In the genomic region with DNA sequence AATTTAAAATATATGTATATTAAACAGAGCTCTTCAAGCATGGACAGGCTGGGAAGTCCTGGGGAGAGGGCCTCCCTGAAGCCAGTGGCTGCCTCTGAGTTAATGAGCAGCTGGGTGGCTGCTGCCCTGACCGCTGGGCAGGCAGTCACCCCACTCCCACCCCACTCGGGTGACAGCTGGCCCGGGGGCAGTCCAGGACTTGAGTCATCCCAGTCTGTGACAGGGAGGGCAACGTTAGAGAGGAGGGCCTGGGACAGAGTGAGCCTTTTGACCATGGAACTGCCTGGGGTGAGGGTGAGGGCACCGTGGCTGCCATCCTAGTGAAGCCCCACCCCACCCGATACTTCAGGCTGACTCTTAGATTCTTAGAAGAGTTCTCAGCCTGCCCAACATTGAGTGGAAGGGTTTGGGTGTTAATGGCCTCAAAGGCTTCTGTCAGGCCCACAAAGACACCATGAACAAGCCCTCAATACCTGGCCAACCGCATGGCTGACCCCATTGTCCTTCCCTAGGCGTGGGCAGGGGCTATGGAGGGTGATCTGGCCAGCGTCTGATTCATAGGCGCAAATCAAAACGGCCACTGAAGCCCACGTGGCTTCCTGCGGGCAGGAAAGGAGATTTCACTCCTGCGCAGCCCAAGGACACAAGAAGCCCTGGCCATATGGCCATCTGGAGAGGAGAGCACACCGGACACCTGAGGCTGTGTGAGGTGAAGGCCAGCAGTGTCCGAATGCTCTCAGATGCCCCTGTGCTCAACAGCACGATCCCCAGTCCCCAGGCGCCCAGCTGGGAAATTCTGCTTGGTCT, we compare ENCODE assay signal across 15 cellular contexts. TPM values are rescaled to one million over a fixed set of nuclear protein-coding genes. Genes with fewer than 3 reads are reported as not detected.
DNase-seq lines count a peak whose midpoint lies in the region; ATAC-seq and TF ChIP-seq lines count a peak whose summit lies in the region.
"Had no signal": no experiment of that assay in that cellular context is flagged by ENCODE, and none has a peak within 500 bp of the region (broad histone marks: within the 10 kb centered on the region; RNA-seq: fewer than 3 reads in every experiment).

No MANE protein-coding gene starts in this region.

- no peaks in the 10 kb centered on the region for H3K27me3 ChIP-seq in SJCRH30
- H3K27me3 ChIP-seq in effector memory CD4-positive, alpha-beta T cell (replicated peaks; ENCODE audit: control insufficient read depth, insufficient read depth, low read length, poor library complexity, severe bottlenecking): no peaks in the 10 kb centered on the region
- peaks cover 43% of the 10 kb centered on the region for H3K27me3 ChIP-seq in foreskin keratinocyte
- H3K27me3 ChIP-seq: upper lobe of left lung had no signal

- no peaks in the 10 kb centered on the region for H3K36me3 ChIP-seq in SJCRH30
- H3K36me3 ChIP-seq in effector memory CD4-positive, alpha-beta T cell (ENCODE audit: control insufficient read depth, insufficient read depth, low read length): no peaks in the 10 kb centered on the region
- H3K36me3 ChIP-seq: MG63, upper lobe of left lung had no signal

- no peak for ATAC-seq in HG03039 (IDR thresholded peaks at IDR 0.05; ENCODE audit: unreplicated experiment)
- ATAC-seq in left colon: no peak
- ATAC-seq in foreskin keratinocyte: no peak

- no peaks in the 10 kb centered on the region for H3K9me3 ChIP-seq in SJCRH30 (replicated peaks)
- no peaks in the 10 kb centered on the region for H3K9me3 ChIP-seq in effector memory CD4-positive, alpha-beta T cell (ENCODE audit: control insufficient read depth, low read length)
- H3K9me3 ChIP-seq: MG63, mucosa of descending colon, upper lobe of left lung had no signal

- intact Hi-C loops in posterior cingulate gyrus (cut with DNase I) (no loop called here), left colon (cut with DNase I, micrococcal nuclease) (no loop called here)

- no peak overlapping the region for H3K27ac ChIP-seq in SJCRH30
- peak overlapping the region; percentile 73 for H3K27ac ChIP-seq in effector memory CD4-positive, alpha-beta T cell (ENCODE audit: insufficient read depth, low read length, poor library complexity, severe bottlenecking)
- H3K27ac ChIP-seq in foreskin keratinocyte: no peak overlapping the region
- H3K27ac ChIP-seq: 22Rv1, HL-60 had no signal

- TF ChIP-seq CTCF in foreskin keratinocyte (conservative IDR thresholded peaks at IDR 0.05): no peak

- DNase-seq in DMS79 treated with DMSO at 0.1 percent for 48 hours (lab: John Stamatoyannopoulos, UW) (peak; percentile 18), DMS79 (lab: John Stamatoyannopoulos, UW) (no peak), SJCRH30 (peak; percentile 55 to 66), posterior cingulate gyrus (peak; percentile 70 to 98 (median 82)), left colon (no peak), foreskin keratinocyte (no peak)
- DNase-seq in effector memory CD4-positive, alpha-beta T cell: no peak
- DNase-seq: erythroblast, MG63, mucosa of descending colon, OCI-M1 had no signal

- H3K4me1 ChIP-seq in SJCRH30: peaks cover 22% of the 10 kb centered on the region
- peaks cover 41% of the 10 kb centered on the region for H3K4me1 ChIP-seq in effector memory CD4-positive, alpha-beta T cell (ENCODE audit: control insufficient read depth, insufficient read depth, low read length, poor library complexity, severe bottlenecking)
- no peaks in the 10 kb centered on the region for H3K4me1 ChIP-seq in foreskin keratinocyte

- no peak overlapping the region for H3K4me3 ChIP-seq in SJCRH30
- no peak overlapping the region for H3K4me3 ChIP-seq in effector memory CD4-positive, alpha-beta T cell (ENCODE audit: insufficient read depth, low read depth, low read length, poor library complexity, severe bottlenecking)
- H3K4me3 ChIP-seq: MG63, mucosa of descending colon, upper lobe of left lung had no signal

RNA-seq across cellular contexts. Expression of gene MRPS5, which starts 47.5 kb away (rescaled TPM):
- 62.0 and 63.6 TPM in 2 replicates for total RNA-seq in SJCRH30 (2014; rRNA removed; shearing (Covaris generic))
- total RNA-seq in left colon (10 to 100 TPM; 55.8 to 73.1 TPM), foreskin keratinocyte (55.9 and 62.8 TPM in 2 replicates)
- polyA plus RNA-seq in foreskin keratinocyte: 63.0 and 66.0 TPM in 2 replicates

RNA-seq across cellular contexts. Expression of gene MAL, which starts 48.6 kb away (rescaled TPM):
- total RNA-seq in SJCRH30 (2014; rRNA removed; shearing (Covaris generic)): not detected in 2 replicates
- total RNA-seq in left colon (1 to 10 TPM; 1.6 to 4.2 TPM), foreskin keratinocyte (not detected in 2 replicates)
- polyA plus RNA-seq in foreskin keratinocyte: not detected in 2 replicates

Comparison
In these comparisons a context has a peak if more than half of its experiments do, and no peak if none do; other contexts are left out.
1. DNase-seq: peak in DMS79 treated with DMSO at 0.1 percent for 48 hours (single experiment), SJCRH30 (2 of 2) and posterior cingulate gyrus (10 of 10); none in DMS79 (single experiment), effector memory CD4-positive, alpha-beta T cell (0 of 3), left colon (0 of 2) and foreskin keratinocyte (0 of 2).